ENCODE assay signal across 9 cellular contexts in genomic region chr18:2883137-2883671, GRCh38. TPM values are rescaled to one million over a fixed set of nuclear protein-coding genes. Genes with fewer than 3 reads are reported as not detected.
A peak's percentile ranks its signal among the peaks of the same experiment; 100 is the strongest.
DNase-seq lines count a peak whose midpoint lies in the region; ATAC-seq lines count a peak whose summit lies in the region.
"Had no signal": no experiment of that assay in that cellular context is flagged by ENCODE, and none has a peak within 500 bp of the region (broad histone marks: within the 10 kb centered on the region; RNA-seq: fewer than 3 reads in every experiment).

No MANE protein-coding gene starts in this region.

- H3K79me1 ChIP-seq in mesenchymal stem cell (replicated peaks; ENCODE audit: low read length, poor library complexity, severe bottlenecking), result no peaks in the 10 kb centered on the region

- POLR2A ChIA-PET in CD8-positive, alpha-beta memory T cell (lab: Charles Lee), result interaction anchor here (0.5 to 0.6 kb wide), 2 partner anchors 23 to 31 kb away, joined by 3 to 9 read pairs; no protein-coding TSS in a partner anchor
- POLR2A ChIA-PET in activated CD4-positive, alpha-beta memory T cell treated with anti-CD3 and anti-CD28 coated beads, Interleukin-2, amount 10 ng/mL, durations not matched to agents 7 days and 5 days (lab: Charles Lee), result interaction anchor here (0.7 to 2.1 kb wide), 12 partner anchors 9 to 364 kb away, joined by 3 to 25 read pairs (median 4); partner anchors contain the start of gene MYL12A

- peaks cover 25 to 41% (median 35%) of the 10 kb centered on the region in 3 donors for H3K4me1 Mint-ChIP-seq in CD8-positive, alpha-beta memory T cell
- peaks cover 45% of the 10 kb centered on the region for H3K4me1 Mint-ChIP-seq in activated CD4-positive, alpha-beta memory T cell treated with anti-CD3 and anti-CD28 coated beads, Interleukin-2, amount 10 ng/mL, durations not matched to agents 7 days and 5 days

- 75% methylated on average over 8 of the region's 8 CpGs for WGBS in mesenchymal stem cell

- CTCF ChIA-PET in CD8-positive, alpha-beta memory T cell (lab: Charles Lee), result interaction anchor here (1.7 to 1.9 kb wide), 2 partner anchors 12 kb away, joined by 6 to 7 read pairs; no protein-coding TSS in a partner anchor
- CTCF ChIA-PET in activated CD4-positive, alpha-beta memory T cell treated with anti-CD3 and anti-CD28 coated beads, Interleukin-2, amount 10 ng/mL, durations not matched to agents 7 days and 5 days (lab: Charles Lee), result interaction anchor here (1.0 to 1.3 kb wide), 4 partner anchors 10 to 180 kb away, joined by 3 to 6 read pairs (median 4); no protein-coding TSS in a partner anchor

- H2AK5ac ChIP-seq in mesenchymal stem cell (ENCODE audit: low read length, severe bottlenecking), result no peak overlapping the region

- no peak overlapping the region for H3K23ac ChIP-seq in mesenchymal stem cell (ENCODE audit: low read length in 2 of 2)

- H2BK15ac ChIP-seq in mesenchymal stem cell (ENCODE audit: low read depth, poor library complexity, severe bottlenecking), result no peak overlapping the region

- H3K4me1 ChIP-seq in CD8-positive, alpha-beta memory T cell (ENCODE audit: insufficient read depth, low read length), result peaks cover 35% of the 10 kb centered on the region
- H3K4me1 ChIP-seq in mesenchymal stem cell (ENCODE audit: control insufficient read depth, insufficient read depth, low read depth, low read length) (peaks cover 25% of the 10 kb centered on the region), HAP-1 (no peaks in the 10 kb centered on the region)

- H3K9ac ChIP-seq in mesenchymal stem cell (ENCODE audit: low read length), result peak overlapping the region; percentile 27

- H2AFZ ChIP-seq in mesenchymal stem cell (ENCODE audit: low read depth, low read length), result no peak overlapping the region

- no peak overlapping the region for H3K4ac ChIP-seq in mesenchymal stem cell (ENCODE audit: low read depth in 1 of 2, low read length in 2 of 2)

- no peak overlapping the region for H3K18ac ChIP-seq in mesenchymal stem cell (ENCODE audit: low read depth in 1 of 2, low read length in 2 of 2)

- H4K91ac ChIP-seq in mesenchymal stem cell (ENCODE audit: low read length), result no peak overlapping the region

- H3K27ac ChIP-seq in CD8-positive, alpha-beta memory T cell (ENCODE audit: low read depth, low read length), result no peak overlapping the region
- H3K27ac ChIP-seq in mesenchymal stem cell (ENCODE audit: low read length, poor library complexity, severe bottlenecking), result no peak overlapping the region

- H2BK120ac ChIP-seq in mesenchymal stem cell (ENCODE audit: low read depth, low read length), result no peak overlapping the region

- no peak overlapping the region for H3K4me2 ChIP-seq in mesenchymal stem cell (ENCODE audit: low read length, poor library complexity, severe bottlenecking)

- H3K27me3 ChIP-seq in CD8-positive, alpha-beta memory T cell (ENCODE audit: insufficient read depth, low read length, poor library complexity, severe bottlenecking), result no peaks in the 10 kb centered on the region
- H3K27me3 ChIP-seq in mesenchymal stem cell (ENCODE audit: control insufficient read depth in 1 of 2, insufficient read depth in 1 of 2, low read length in 2 of 2), result no peaks in the 10 kb centered on the region
- H3K27me3 ChIP-seq in HAP-1 (ENCODE audit: low read depth), result no peaks in the 10 kb centered on the region
- H3K27me3 ChIP-seq: heart left ventricle had no signal

- in situ Hi-C loops in HAP-1 (cut with MboI; ENCODE audit: low sequenced_read_pairs), result no loop called here

- H3K9me3 ChIP-seq in CD8-positive, alpha-beta memory T cell (ENCODE audit: low read length), result no peaks in the 10 kb centered on the region
- H3K9me3 ChIP-seq in mesenchymal stem cell (ENCODE audit: control insufficient read depth, low read length) (peaks cover 8% of the 10 kb centered on the region), HAP-1 (no peaks in the 10 kb centered on the region)

- H3K36me3 ChIP-seq in CD8-positive, alpha-beta memory T cell (ENCODE audit: insufficient read depth, low read length), result no peaks in the 10 kb centered on the region
- peaks cover 0 to 17% of the 10 kb centered on the region in 2 experiments for H3K36me3 ChIP-seq in mesenchymal stem cell (ENCODE audit: control insufficient read depth in 1 of 2, insufficient read depth in 2 of 2, low read depth in 1 of 2, low read length in 2 of 2)
- H3K36me3 ChIP-seq in HAP-1 (replicated peaks), result no peaks in the 10 kb centered on the region

- peaks cover 0 to 15% (median 0%) of the 10 kb centered on the region in 3 donors for H3K36me3 Mint-ChIP-seq in CD8-positive, alpha-beta memory T cell
- H3K36me3 Mint-ChIP-seq in activated CD4-positive, alpha-beta memory T cell treated with anti-CD3 and anti-CD28 coated beads, Interleukin-2, amount 10 ng/mL, durations not matched to agents 7 days and 5 days (ENCODE audit: low read depth), result peaks cover 19% of the 10 kb centered on the region

- H3K27ac Mint-ChIP-seq in CD8-positive, alpha-beta memory T cell, result peak overlapping the region; percentile 85 to 96 (median 92)
- peak overlapping the region; percentile 97 for H3K27ac Mint-ChIP-seq in activated CD4-positive, alpha-beta memory T cell treated with anti-CD3 and anti-CD28 coated beads, Interleukin-2, amount 10 ng/mL, durations not matched to agents 7 days and 5 days

- peaks cover 0 to 1% of the 10 kb centered on the region in 2 donors for H3K27me3 Mint-ChIP-seq in CD8-positive, alpha-beta memory T cell
- H3K27me3 Mint-ChIP-seq in activated CD4-positive, alpha-beta memory T cell treated with anti-CD3 and anti-CD28 coated beads, Interleukin-2, amount 10 ng/mL, durations not matched to agents 7 days and 5 days, result no peaks in the 10 kb centered on the region

- H3K9me3 Mint-ChIP-seq in CD8-positive, alpha-beta memory T cell, result peaks cover 3 to 12% (median 9%) of the 10 kb centered on the region in 5 donors
- H3K9me3 Mint-ChIP-seq in activated CD4-positive, alpha-beta memory T cell treated with anti-CD3 and anti-CD28 coated beads, Interleukin-2, amount 10 ng/mL, durations not matched to agents 7 days and 5 days, result peaks cover 13% of the 10 kb centered on the region

- no peak overlapping the region for H4K8ac ChIP-seq in mesenchymal stem cell (ENCODE audit: low read length)

- H2BK5ac ChIP-seq in mesenchymal stem cell (ENCODE audit: low read depth, low read length, poor library complexity, severe bottlenecking), result no peak overlapping the region

- H3K14ac ChIP-seq in mesenchymal stem cell (ENCODE audit: low read length in 2 of 2), result no peak overlapping the region

- peak; percentile 66 for ATAC-seq in HG02759 (IDR thresholded peaks at IDR 0.05; ENCODE audit: unreplicated experiment)
- no peak for ATAC-seq in GM19395 (IDR thresholded peaks at IDR 0.05; ENCODE audit: unreplicated experiment)

- peak overlapping the region; percentile 2 to 85 (median 75) for H3K4me3 Mint-ChIP-seq in CD8-positive, alpha-beta memory T cell
- H3K4me3 Mint-ChIP-seq in activated CD4-positive, alpha-beta memory T cell treated with anti-CD3 and anti-CD28 coated beads, Interleukin-2, amount 10 ng/mL, durations not matched to agents 7 days and 5 days, result peak overlapping the region; percentile 26

- H2BK12ac ChIP-seq in mesenchymal stem cell (ENCODE audit: low read length in 2 of 2), result no peak overlapping the region

- peak overlapping the region; percentile 38 for H3K4me3 ChIP-seq in CD8-positive, alpha-beta memory T cell (ENCODE audit: low read length)
- H3K4me3 ChIP-seq in mesenchymal stem cell (ENCODE audit: insufficient read depth in 1 of 2, low read depth in 1 of 2, low read length in 2 of 2), result no peak overlapping the region
- no peak overlapping the region for H3K4me3 ChIP-seq in HAP-1
- H3K4me3 ChIP-seq: heart left ventricle had no signal

- DNase-seq in CD8-positive, alpha-beta memory T cell, result peak in 4 of 5 donors; percentile 24 to 59 (median 42)
- DNase-seq in activated CD4-positive, alpha-beta memory T cell treated with anti-CD3 and anti-CD28 coated beads, Interleukin-2, amount 10 ng/mL, durations not matched to agents 7 days and 5 days, result peak; percentile 74
- DNase-seq in mesenchymal stem cell (no peak), HAP-1 (ENCODE audit: low spot score in 2 of 2) (no peak), NCI-H526 treated with DMSO at 0.1 percent for 48 hours (lab: John Stamatoyannopoulos, UW) (no peak), NCI-H69 (lab: John Stamatoyannopoulos, UW) (no peak)
- DNase-seq: heart left ventricle had no signal

RNA-seq across cellular contexts. Expression of gene EMILIN2, which starts 36.4 kb away (rescaled TPM):
- 10 to 100 TPM; 22.7 to 27.8 TPM for total RNA-seq in CD8-positive, alpha-beta memory T cell
- 4.5 TPM for polyA plus RNA-seq in CD8-positive, alpha-beta memory T cell
- 10 to 100 TPM; 21.4 to 23.0 TPM for total RNA-seq in activated CD4-positive, alpha-beta memory T cell treated with anti-CD3 and anti-CD28 coated beads, Interleukin-2, amount 10 ng/mL, durations not matched to agents 7 days and 5 days
- 3.7 TPM for polyA plus RNA-seq in mesenchymal stem cell (2013, experiment 1 of 2)
- polyA plus RNA-seq in mesenchymal stem cell (2013, experiment 2 of 2), result 3.5 TPM

Comparison
In these comparisons a context has a peak if more than half of its experiments do, and no peak if none do; other contexts are left out.
1. DNase-seq: peak in CD8-positive, alpha-beta memory T cell (4 of 5) and activated CD4-positive, alpha-beta memory T cell treated with anti-CD3 and anti-CD28 coated beads, Interleukin-2, amount 10 ng/mL, durations not matched to agents 7 days and 5 days (single experiment); none in mesenchymal stem cell (single experiment), HAP-1 (0 of 2), NCI-H526 treated with DMSO at 0.1 percent for 48 hours (single experiment) and NCI-H69 (single experiment).